Comparison of ENCODE assay signal across 1 cellular context in the genomic region with DNA sequence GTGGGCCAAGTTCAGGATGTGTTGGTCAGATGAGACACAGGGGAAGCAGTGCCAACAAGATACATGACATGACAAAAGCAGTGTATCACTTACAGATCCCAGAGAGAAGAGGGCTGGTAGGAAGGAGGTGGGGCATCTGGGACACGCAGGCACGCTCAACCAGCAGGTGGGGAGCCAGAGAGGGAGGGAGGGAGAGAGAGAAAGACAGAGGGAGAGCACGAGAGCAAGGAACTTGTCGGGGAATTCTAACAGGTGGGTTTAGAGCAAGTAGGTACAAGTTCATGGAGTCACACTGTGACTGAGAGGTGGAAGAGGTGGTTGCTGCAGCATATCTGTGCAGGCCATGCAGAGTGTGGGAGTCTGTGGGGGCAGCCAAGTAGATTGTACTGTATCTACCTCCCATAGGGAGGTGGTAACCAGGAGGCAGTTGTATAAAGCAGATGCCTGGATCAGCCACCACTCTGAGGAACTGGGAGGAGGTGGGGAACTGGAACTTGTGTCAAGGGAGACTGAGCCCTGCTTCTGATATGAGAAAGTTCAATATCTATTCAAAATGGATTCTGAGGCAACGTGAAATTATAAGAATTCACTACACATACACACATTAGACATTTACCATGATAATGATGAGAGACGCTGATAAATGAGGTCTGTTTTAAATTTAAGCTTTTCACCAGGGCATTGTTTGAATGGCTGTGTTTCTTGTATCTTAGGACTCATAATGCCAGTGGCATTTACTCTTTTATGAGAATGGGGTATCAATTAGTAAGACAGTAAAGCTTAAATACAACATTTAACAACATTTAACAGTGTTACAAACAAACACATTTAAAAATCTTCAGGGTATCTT.
TF ChIP-seq lines count a peak whose summit lies in the region.

No MANE protein-coding gene starts in this region.

TF ChIP-seq in HCT116, 20 proteins besides CTCF, POLR2A, EP300 and RAD21 (continued from another document):
- TF ChIP-seq, protein P1, sequence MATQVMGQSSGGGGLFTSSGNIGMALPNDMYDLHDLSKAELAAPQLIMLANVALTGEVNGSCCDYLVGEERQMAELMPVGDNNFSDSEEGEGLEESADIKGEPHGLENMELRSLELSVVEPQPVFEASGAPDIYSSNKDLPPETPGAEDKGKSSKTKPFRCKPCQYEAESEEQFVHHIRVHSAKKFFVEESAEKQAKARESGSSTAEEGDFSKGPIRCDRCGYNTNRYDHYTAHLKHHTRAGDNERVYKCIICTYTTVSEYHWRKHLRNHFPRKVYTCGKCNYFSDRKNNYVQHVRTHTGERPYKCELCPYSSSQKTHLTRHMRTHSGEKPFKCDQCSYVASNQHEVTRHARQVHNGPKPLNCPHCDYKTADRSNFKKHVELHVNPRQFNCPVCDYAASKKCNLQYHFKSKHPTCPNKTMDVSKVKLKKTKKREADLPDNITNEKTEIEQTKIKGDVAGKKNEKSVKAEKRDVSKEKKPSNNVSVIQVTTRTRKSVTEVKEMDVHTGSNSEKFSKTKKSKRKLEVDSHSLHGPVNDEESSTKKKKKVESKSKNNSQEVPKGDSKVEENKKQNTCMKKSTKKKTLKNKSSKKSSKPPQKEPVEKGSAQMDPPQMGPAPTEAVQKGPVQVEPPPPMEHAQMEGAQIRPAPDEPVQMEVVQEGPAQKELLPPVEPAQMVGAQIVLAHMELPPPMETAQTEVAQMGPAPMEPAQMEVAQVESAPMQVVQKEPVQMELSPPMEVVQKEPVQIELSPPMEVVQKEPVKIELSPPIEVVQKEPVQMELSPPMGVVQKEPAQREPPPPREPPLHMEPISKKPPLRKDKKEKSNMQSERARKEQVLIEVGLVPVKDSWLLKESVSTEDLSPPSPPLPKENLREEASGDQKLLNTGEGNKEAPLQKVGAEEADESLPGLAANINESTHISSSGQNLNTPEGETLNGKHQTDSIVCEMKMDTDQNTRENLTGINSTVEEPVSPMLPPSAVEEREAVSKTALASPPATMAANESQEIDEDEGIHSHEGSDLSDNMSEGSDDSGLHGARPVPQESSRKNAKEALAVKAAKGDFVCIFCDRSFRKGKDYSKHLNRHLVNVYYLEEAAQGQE (IDR thresholded peaks at IDR 0.05; ENCODE audit: low read depth): no peak
- no peak for TF ChIP-seq CEBPB (IDR thresholded peaks at IDR 0.05; ENCODE audit: low read depth)
- TF ChIP-seq JUND (IDR thresholded peaks at IDR 0.05): no peak
- TF ChIP-seq, protein P2, sequence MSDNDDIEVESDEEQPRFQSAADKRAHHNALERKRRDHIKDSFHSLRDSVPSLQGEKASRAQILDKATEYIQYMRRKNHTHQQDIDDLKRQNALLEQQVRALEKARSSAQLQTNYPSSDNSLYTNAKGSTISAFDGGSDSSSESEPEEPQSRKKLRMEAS (IDR thresholded peaks at IDR 0.05): no peak
- no peak for TF ChIP-seq TCF7L2 (IDR thresholded peaks at IDR 0.05; ENCODE audit: borderline replicate concordance, extremely low read depth, insufficient read depth, insufficient read length)
- no peak for TF ChIP-seq EZH2 (IDR thresholded peaks at IDR 0.05)
- TF ChIP-seq, protein P3, sequence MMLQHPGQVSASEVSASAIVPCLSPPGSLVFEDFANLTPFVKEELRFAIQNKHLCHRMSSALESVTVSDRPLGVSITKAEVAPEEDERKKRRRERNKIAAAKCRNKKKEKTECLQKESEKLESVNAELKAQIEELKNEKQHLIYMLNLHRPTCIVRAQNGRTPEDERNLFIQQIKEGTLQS (IDR thresholded peaks at IDR 0.05): no peak
- no peak for TF ChIP-seq POLR2AphosphoS5 (IDR thresholded peaks at IDR 0.05; ENCODE audit: low read depth, low read length)
- TF ChIP-seq YY1 (IDR thresholded peaks at IDR 0.05; ENCODE audit: extremely low read depth, insufficient replicate concordance, low read depth, low read length): no peak
- TF ChIP-seq EGR1 (IDR thresholded peaks at IDR 0.05; ENCODE audit: low read depth): no peak
- TF ChIP-seq, protein P4, sequence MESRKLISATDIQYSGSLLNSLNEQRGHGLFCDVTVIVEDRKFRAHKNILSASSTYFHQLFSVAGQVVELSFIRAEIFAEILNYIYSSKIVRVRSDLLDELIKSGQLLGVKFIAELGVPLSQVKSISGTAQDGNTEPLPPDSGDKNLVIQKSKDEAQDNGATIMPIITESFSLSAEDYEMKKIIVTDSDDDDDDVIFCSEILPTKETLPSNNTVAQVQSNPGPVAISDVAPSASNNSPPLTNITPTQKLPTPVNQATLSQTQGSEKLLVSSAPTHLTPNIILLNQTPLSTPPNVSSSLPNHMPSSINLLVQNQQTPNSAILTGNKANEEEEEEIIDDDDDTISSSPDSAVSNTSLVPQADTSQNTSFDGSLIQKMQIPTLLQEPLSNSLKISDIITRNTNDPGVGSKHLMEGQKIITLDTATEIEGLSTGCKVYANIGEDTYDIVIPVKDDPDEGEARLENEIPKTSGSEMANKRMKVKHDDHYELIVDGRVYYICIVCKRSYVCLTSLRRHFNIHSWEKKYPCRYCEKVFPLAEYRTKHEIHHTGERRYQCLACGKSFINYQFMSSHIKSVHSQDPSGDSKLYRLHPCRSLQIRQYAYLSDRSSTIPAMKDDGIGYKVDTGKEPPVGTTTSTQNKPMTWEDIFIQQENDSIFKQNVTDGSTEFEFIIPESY (IDR thresholded peaks at IDR 0.05; ENCODE audit: extremely low read depth, insufficient replicate concordance, low read length): no peak
- no peak for TF ChIP-seq ZNF274 (IDR thresholded peaks at IDR 0.05; ENCODE audit: low read depth, low read length)
- TF ChIP-seq CBX3 (IDR thresholded peaks at IDR 0.05; ENCODE audit: low read depth): no peak
TF ChIP-seq in HCT116: peak in this region for 0.
